In genomic region chr17:40666366-40666765, GRCh38 we compare ENCODE assay signal across 2 cellular contexts.
TF ChIP-seq lines count a peak whose summit lies in the region.

No MANE protein-coding gene starts in this region.

TF ChIP-seq in GM23338, 12 proteins besides CTCF, POLR2A, EP300 and RAD21 (continued from another document):
- no peak for TF ChIP-seq EZH2phosphoT487 (IDR thresholded peaks at IDR 0.05; ENCODE audit: unreplicated experiment)
- TF ChIP-seq STAT1 (IDR thresholded peaks at IDR 0.05; ENCODE audit: unreplicated experiment) = no peak
- no peak for TF ChIP-seq REST (IDR thresholded peaks at IDR 0.05; ENCODE audit: unreplicated experiment)
- TF ChIP-seq EZH2 (IDR thresholded peaks at IDR 0.05; ENCODE audit: low read depth, unreplicated experiment) = no peak
- TF ChIP-seq ZNF462 (CRISPR knock-in tag; IDR thresholded peaks at IDR 0.05) = no peak
- no peak for TF ChIP-seq ZNF331 (CRISPR knock-in tag; IDR thresholded peaks at IDR 0.05; ENCODE audit: low read depth)
- TF ChIP-seq POLR2AphosphoS5 (IDR thresholded peaks at IDR 0.05; ENCODE audit: low read depth) = no peak
- no peak for TF ChIP-seq CREB1 (CRISPR knock-in tag; IDR thresholded peaks at IDR 0.05; ENCODE audit: low read depth)
- no peak for TF ChIP-seq ZNF114 (CRISPR knock-in tag; IDR thresholded peaks at IDR 0.05)
- TF ChIP-seq NANOG (IDR thresholded peaks at IDR 0.05; ENCODE audit: borderline replicate concordance) = no peak
- TF ChIP-seq ETS1 (IDR thresholded peaks at IDR 0.05) = no peak

TF ChIP-seq in liver, 16 proteins besides CTCF, POLR2A, EP300 and RAD21:
- TF ChIP-seq REST (IDR thresholded peaks at IDR 0.05) (no peak), HNF4A (conservative IDR thresholded peaks at IDR 0.05) (peak; percentile 24 to 42)
TF ChIP-seq in liver: peak in this region for 1.
